Comparison of ENCODE assay signal across 15 cellular contexts in genomic region chr9:115063058-115063850, GRCh38. TPM values are rescaled to one million over a fixed set of nuclear protein-coding genes. Genes with fewer than 3 reads are reported as not detected.
DNase-seq lines count a peak whose midpoint lies in the region; ATAC-seq, FAIRE-seq and TF ChIP-seq lines count a peak whose summit lies in the region.
"Had no signal": no experiment of that assay in that cellular context is flagged by ENCODE, and none has a peak within 500 bp of the region (broad histone marks: within the 10 kb centered on the region; RNA-seq: fewer than 3 reads in every experiment).

No MANE protein-coding gene starts in this region.

- no peak overlapping the region for H3K23ac ChIP-seq in mesendoderm (ENCODE audit: low read length)

- H3K79me2 ChIP-seq in mesendoderm (ENCODE audit: control insufficient read depth, insufficient read depth, low read length), result no peaks in the 10 kb centered on the region

- no peaks in the 10 kb centered on the region for H3K79me1 ChIP-seq in mesendoderm (ENCODE audit: low read length)

- TF ChIP-seq EP300 in A549 (IDR thresholded peaks at IDR 0.05), result no peak

- DNase-seq in A549 (ENCODE audit: low read depth in 1 of 2, low spot score in 1 of 2) (no peak), epithelial cell of esophagus (ENCODE audit: low read depth) (peak; percentile 52), mesendoderm (peak; percentile 33)
- DNase-seq in activated naive CD4-positive, alpha-beta T cell treated with Interleukin-2 at 50 U/mL for 16 hours, result no peak
- DNase-seq: activated naive CD8-positive, alpha-beta T cell treated with anti-CD3 and anti-CD28 coated beads, Interleukin-2, amount 10 ng/mL, durations not matched to agents 7 days and 5 days; effector CD8-positive, alpha-beta T cell; GDM1; immature natural killer cell; KG1; NCI-H2081 had no signal

- H3K4me3 ChIP-seq in A549, result no peak overlapping the region
- H3K4me3 ChIP-seq in HUES6 (ENCODE audit: low read depth, low read length), result no peak overlapping the region
- no peak overlapping the region for H3K4me3 ChIP-seq in epithelial cell of esophagus (ENCODE audit: low read length)
- H3K4me3 ChIP-seq in mesendoderm (ENCODE audit: low read length), result no peak overlapping the region

- H3K18ac ChIP-seq in mesendoderm (ENCODE audit: low read length), result no peak overlapping the region

- H3K56ac ChIP-seq in mesendoderm (ENCODE audit: low read length), result no peak overlapping the region

- TF ChIP-seq CTCF in A549 (IDR thresholded peaks at IDR 0.05) (no peak), epithelial cell of esophagus (IDR thresholded peaks at IDR 0.05; ENCODE audit: insufficient read depth, low read depth, low read length, missing control alignments) (no peak)

- no peak overlapping the region for H3K4ac ChIP-seq in mesendoderm (ENCODE audit: low read depth, low read length)

- H3K4me1 ChIP-seq in A549, result peaks cover 25% of the 10 kb centered on the region
- H3K4me1 ChIP-seq in HUES6 (ENCODE audit: control insufficient read depth, insufficient read depth, low read length), result peaks cover 15% of the 10 kb centered on the region
- no peaks in the 10 kb centered on the region for H3K4me1 ChIP-seq in mesendoderm (ENCODE audit: control insufficient read depth, low read depth, low read length)

- no peak overlapping the region for H2BK5ac ChIP-seq in mesendoderm (ENCODE audit: low read length)

- H3K36me3 ChIP-seq in HUES6 (ENCODE audit: control insufficient read depth, insufficient read depth, low read length), result peaks cover 37% of the 10 kb centered on the region; the same call in 1 of the 2 replicates
- H3K36me3 ChIP-seq in mesendoderm (ENCODE audit: control insufficient read depth, insufficient read depth, low read length), result peaks cover 7% of the 10 kb centered on the region

- H2BK15ac ChIP-seq in mesendoderm (replicated peaks; ENCODE audit: low read depth), result no peak overlapping the region

- no peak for TF ChIP-seq RAD21 in A549 (conservative IDR thresholded peaks at IDR 0.05 in 1 of 2, IDR thresholded peaks at IDR 0.05 in 1 of 2)

- H2AK5ac ChIP-seq in mesendoderm (ENCODE audit: low read length), result no peak overlapping the region

- H3K27ac ChIP-seq in A549, result peak overlapping the region; percentile 14 to 69; a peak in 4 of 6 replicates
- 0 out of 2 replicates have a peak overlapping the region, but pooled peaks have one; percentile 34 for H3K27ac ChIP-seq in HUES6 (ENCODE audit: low read depth, low read length)
- peak overlapping the region; percentile 42 for H3K27ac ChIP-seq in mesendoderm (ENCODE audit: low read depth, low read length)

- ATAC-seq in A549 (0 out of 6 replicates have a peak, but pooled peaks of 1 of the 2 experiments have one; percentile 21), HG02840 (IDR thresholded peaks at IDR 0.05; ENCODE audit: low FRiP score, unreplicated experiment) (no peak), HG03039 (IDR thresholded peaks at IDR 0.05; ENCODE audit: unreplicated experiment) (no peak), GM19328 (IDR thresholded peaks at IDR 0.05; ENCODE audit: unreplicated experiment) (no peak)

- CTCF ChIA-PET in A549 (lab: Yijun Ruan, JAX), result interaction anchor here (0.8 to 1.1 kb wide), 3 partner anchors 9 to 141 kb away, joined by 3 to 5 read pairs (median 3); partner anchors contain the start of gene TNC

- H3K27me3 ChIP-seq in HUES6 (ENCODE audit: control insufficient read depth, insufficient read depth, low read length) (no peaks in the 10 kb centered on the region), mesendoderm (ENCODE audit: insufficient read depth, low read length, poor library complexity) (no peaks in the 10 kb centered on the region)

- H3K9me3 ChIP-seq in A549, result no peaks in the 10 kb centered on the region
- H3K9me3 ChIP-seq in HUES6 (ENCODE audit: control insufficient read depth, insufficient read depth, low read depth, low read length), result no peaks in the 10 kb centered on the region

- no peak overlapping the region for H2BK120ac ChIP-seq in mesendoderm (ENCODE audit: low read depth, low read length)

- H4K8ac ChIP-seq in mesendoderm (ENCODE audit: low read depth, low read length), result no peak overlapping the region

- WGBS in A549 (ENCODE audit: missing lambda C conversion rate), result 68% methylated on average over 7 of the region's 7 CpGs
- no CpG with 5 or more reads among the region's 7 CpGs for WGBS in mesendoderm (ENCODE audit: extremely low coverage, insufficient coverage, low lambda C conversion rate)

- TF ChIP-seq POLR2A in A549 (IDR thresholded peaks at IDR 0.05; ENCODE audit: low read length), result no peak

- H3K9ac ChIP-seq in HUES6 (ENCODE audit: low read length) (no peak overlapping the region), mesendoderm (ENCODE audit: low read length) (no peak overlapping the region)

- POLR2A ChIA-PET in A549 (lab: Yijun Ruan, JAX), result no interaction called here

- no peak for FAIRE-seq in A549 (lab: Jason Lieb, UNC)
- FAIRE-seq: A204.1 had no signal

- H3K4me2 ChIP-seq in A549, result peak overlapping the region; percentile 33
- no peak overlapping the region for H3K4me2 ChIP-seq in mesendoderm (ENCODE audit: low read length)

- H4K5ac ChIP-seq in mesendoderm (ENCODE audit: low read length), result no peak overlapping the region

TF ChIP-seq in A549, 52 proteins besides CTCF, POLR2A, EP300 and RAD21:
- no peak for TF ChIP-seq KDM5A (IDR thresholded peaks at IDR 0.05)
- no peak for TF ChIP-seq TP53 (CRISPR knock-in tag; IDR thresholded peaks at IDR 0.05)
- no peak for TF ChIP-seq POLR2AphosphoS2 (conservative IDR thresholded peaks at IDR 0.05; ENCODE audit: low read length)
- no peak for TF ChIP-seq KDM1A (IDR thresholded peaks at IDR 0.05; ENCODE audit: low read depth)
- TF ChIP-seq RARB (CRISPR knock-in tag; IDR thresholded peaks at IDR 0.05), result no peak
- no peak for TF ChIP-seq MYC (IDR thresholded peaks at IDR 0.05; ENCODE audit: borderline replicate concordance, low read length)
- TF ChIP-seq ESRRA (IDR thresholded peaks at IDR 0.05; ENCODE audit: borderline replicate concordance, low read length), result no peak
- no peak for TF ChIP-seq MAZ (IDR thresholded peaks at IDR 0.05; ENCODE audit: borderline replicate concordance, low read depth, low read length)
- TF ChIP-seq ZNF302 (CRISPR knock-in tag; IDR thresholded peaks at IDR 0.05), result no peak
- no peak for TF ChIP-seq EHMT2 (IDR thresholded peaks at IDR 0.05; ENCODE audit: low read depth)

RNA-seq across cellular contexts. Expression of gene TNC, which starts 54.7 kb away (rescaled TPM):
- 0.50 and 0.74 TPM in 2 replicates for polyA plus RNA-seq in A549 (2011; rRNA removed)
- polyA plus RNA-seq in A549 (2012; cell fraction: cytosol; rRNA removed), result 0.04 and 0.12 TPM in 2 replicates
- 0.31 and 0.36 TPM in 2 replicates for polyA plus RNA-seq in A549 (2012; cell fraction: nucleus; rRNA removed)
- polyA plus RNA-seq in A549 (2017; fragmentation: RNase III; extraction: RNeasy Plus Mini Kit Qiagen cat#74134 plus additional on column Dnase treatment), result 0.63 to 0.68 TPM (median 0.67 TPM) in 3 replicates
- 0.70 and 1.1 TPM in 2 replicates for polyA minus RNA-seq in A549 (2011; rRNA and poly(A)+ RNA removed)
- polyA plus RNA-seq in mesendoderm (2013, experiment 1 of 2), result 16.1 TPM
- polyA plus RNA-seq in mesendoderm (2013, experiment 2 of 2), result 16.9 TPM
- polyA plus RNA-seq: immature natural killer cell had no signal

Comparison
In these comparisons a context has a peak if more than half of its experiments do, and no peak if none do; other contexts are left out.
1. DNase-seq: peak in epithelial cell of esophagus (single experiment) and mesendoderm (single experiment); none in A549 (0 of 2) and activated naive CD4-positive, alpha-beta T cell treated with Interleukin-2 at 50 U/mL for 16 hours (single experiment).
2. Peak in every context shown above with its lines, with median percentiles within 50 percentile points of each other: H3K27ac ChIP-seq.